Comparison of ENCODE assay signal across 8 cellular contexts in the genomic region with DNA sequence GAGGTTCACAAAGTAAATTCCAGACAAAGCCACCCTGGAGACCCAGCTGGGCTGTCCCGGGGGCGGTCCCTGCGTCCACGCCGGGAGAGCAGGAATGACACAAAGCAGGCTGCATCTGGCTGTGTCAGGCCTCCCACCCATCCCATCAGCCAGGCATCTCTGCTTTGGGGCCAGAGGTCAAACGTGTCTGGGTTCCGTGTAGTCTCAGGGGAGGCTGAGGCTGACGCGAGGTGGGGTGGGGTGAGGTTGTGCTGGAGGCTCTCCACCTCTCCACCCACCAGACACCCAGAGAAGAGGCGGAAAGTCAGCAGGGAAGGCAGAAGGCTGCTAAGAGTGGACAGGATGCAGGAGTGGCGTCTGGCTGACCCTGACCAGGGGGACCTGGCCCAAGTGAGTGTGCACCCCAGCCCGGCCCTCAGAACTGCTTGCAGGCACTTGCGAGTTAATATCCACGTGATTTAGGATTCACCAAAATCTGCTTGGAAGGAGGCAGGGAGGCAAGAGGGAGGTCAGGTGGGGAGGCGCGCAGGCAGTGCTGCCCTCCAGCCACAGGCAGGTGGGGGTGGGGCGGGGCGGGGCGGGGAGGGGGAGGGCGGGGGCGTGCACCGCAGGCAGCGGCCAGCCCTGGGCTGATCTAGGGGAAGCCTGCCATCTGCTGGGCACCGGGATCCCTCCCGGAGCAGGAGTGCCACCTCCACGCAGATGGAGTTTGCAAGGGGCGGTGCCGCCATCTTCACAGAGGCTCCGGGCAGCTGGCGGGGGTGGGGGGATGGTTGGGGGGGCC. TPM values are rescaled to one million over a fixed set of nuclear protein-coding genes. Genes with fewer than 3 reads are reported as not detected.
DNase-seq lines count a peak whose midpoint lies in the region; ATAC-seq and TF ChIP-seq lines count a peak whose summit lies in the region.

No MANE protein-coding gene starts in this region.

- H3K4me3 ChIP-seq in adrenal gland = peak overlapping the region in 1 of 4 donors; percentile 39
- H3K4me3 ChIP-seq in right atrium auricular region = peak overlapping the region; percentile 38 to 53

- H3K27ac ChIP-seq in adrenal gland = no peak overlapping the region
- peak overlapping the region; percentile 79 to 85 for H3K27ac ChIP-seq in right atrium auricular region

- TF ChIP-seq POLR2A in adrenal gland (IDR thresholded peaks at IDR 0.05) = no peak

- H3K36me3 ChIP-seq in adrenal gland (replicated peaks in 1 of 2) = no peaks in the 10 kb centered on the region
- no peaks in the 10 kb centered on the region for H3K36me3 ChIP-seq in right atrium auricular region

- H3K4me1 ChIP-seq in adrenal gland (replicated peaks in 1 of 2) = peaks cover 35 to 48% of the 10 kb centered on the region in 2 donors
- H3K4me1 ChIP-seq in right atrium auricular region = peaks cover 0 to 52% of the 10 kb centered on the region in 2 donors

- H3K27me3 Mint-ChIP-seq in T-helper 17 cell = no peaks in the 10 kb centered on the region

- ATAC-seq in T-helper 17 cell = peak; percentile 98
- ATAC-seq in HG03097 (IDR thresholded peaks at IDR 0.05; ENCODE audit: low FRiP score, unreplicated experiment) = no peak
- no peak for ATAC-seq in GM19397 (IDR thresholded peaks at IDR 0.05; ENCODE audit: unreplicated experiment)

- H3K27me3 ChIP-seq in adrenal gland (no peaks in the 10 kb centered on the region), right atrium auricular region (no peaks in the 10 kb centered on the region)

- WGBS in adrenal gland, 4 donors = 29 to 58% (median 43%) methylated on average over 13 to 30 of the region's 30 CpGs

- peaks cover 22% of the 10 kb centered on the region for H3K4me1 Mint-ChIP-seq in T-helper 17 cell

- intact Hi-C loops in adrenal gland (cut with DNase I) = loop anchor here in 1 of 2 donors (5.0 kb wide), 3 partner anchors 149 to 249 kb away; no protein-coding TSS in a partner anchor

- H3K4me3 Mint-ChIP-seq in T-helper 17 cell = peak overlapping the region; percentile 83

- H3K9me3 ChIP-seq in T-helper 17 cell (ENCODE audit: control insufficient read depth, low read length, poor library complexity, severe bottlenecking) (no peaks in the 10 kb centered on the region), adrenal gland (replicated peaks in 1 of 3) (no peaks in the 10 kb centered on the region), right atrium auricular region (no peaks in the 10 kb centered on the region)

- peak overlapping the region; percentile 4 for H3K27ac Mint-ChIP-seq in T-helper 17 cell

- H3K36me3 Mint-ChIP-seq in T-helper 17 cell (ENCODE audit: low read depth) = no peaks in the 10 kb centered on the region

- peak in 5 of 6 experiments; percentile 24 to 60 (median 50) for TF ChIP-seq CTCF in adrenal gland (IDR thresholded peaks at IDR 0.05)
- TF ChIP-seq CTCF in right atrium auricular region (IDR thresholded peaks at IDR 0.05) = peak; percentile 52 to 83

- DNase-seq in GDM1 (lab: John Stamatoyannopoulos, UW) (peak; percentile 46), NCI-H1417 treated with DMSO at 0.1 percent for 48 hours (lab: John Stamatoyannopoulos, UW) (peak; percentile 46), T-helper 17 cell (peak; percentile 65 to 79 (median 69)), adrenal gland (peak; percentile 83 to 92 (median 89)), right atrium auricular region (ENCODE audit: low spot score) (no peak), renal cortical epithelial cell (ENCODE audit: low read depth) (peak; percentile 56)

RNA-seq across cellular contexts. Expression of gene TBC1D16, which starts 44.3 kb away (rescaled TPM):
- total RNA-seq in T-helper 17 cell (1 to 10 TPM; 1.9 to 2.6 TPM), adrenal gland (10 to 100 TPM; 22.5 to 62.5 (median 40.7) TPM), right atrium auricular region (10 to 100 TPM in 1 of 2 donors, 1 to 10 TPM in 1; 9.8 to 19.4 TPM), renal cortical epithelial cell (30.4 and 257 TPM in 2 replicates)
- polyA plus RNA-seq in adrenal gland = 10 to 100 TPM in 1 of 3 donors, 1 to 10 TPM in 2; 4.2 to 12.9 (median 6.0) TPM

RNA-seq across cellular contexts. Expression of gene CCDC40, which starts 45.1 kb away (rescaled TPM):
- total RNA-seq in T-helper 17 cell = 1 to 10 TPM; 3.4 to 4.5 TPM
- 10 to 100 TPM in 3 of 8 donors, 1 to 10 TPM in 5; 3.0 to 15.7 (median 7.6) TPM for total RNA-seq in adrenal gland
- polyA plus RNA-seq in adrenal gland = 10 to 100 TPM in 1 of 3 donors, 1 to 10 TPM in 2; 2.1 to 11.6 (median 3.7) TPM
- total RNA-seq in right atrium auricular region = 1 to 10 TPM; 3.0 to 9.3 TPM
- total RNA-seq in renal cortical epithelial cell = 1.4 and 23.4 TPM in 2 replicates

Comparison
In these comparisons a context has a peak if more than half of its experiments do, and no peak if none do; other contexts are left out.
1. H3K27ac ChIP-seq: peak in right atrium auricular region (2 of 2); none in adrenal gland (0 of 5).